ENCODE assay signal across 9 cellular contexts in genomic region chr17:28953444-28954118, GRCh38. TPM values are rescaled to one million over a fixed set of nuclear protein-coding genes. Genes with fewer than 3 reads are reported as not detected.
DNase-seq lines count a peak whose midpoint lies in the region; ATAC-seq, FAIRE-seq and TF ChIP-seq lines count a peak whose summit lies in the region.
"Had no signal": no experiment of that assay in that cellular context is flagged by ENCODE, and none has a peak within 500 bp of the region (broad histone marks: within the 10 kb centered on the region; RNA-seq: fewer than 3 reads in every experiment).

No MANE protein-coding gene starts in this region.

- in situ Hi-C loops in K562 (cut with MboI): no loop called here

- H3K79me2 ChIP-seq in GM23338 (replicated peaks; ENCODE audit: insufficient read depth): peaks cover 23% of the 10 kb centered on the region
- H3K79me2 ChIP-seq in SU-DHL-6 (ENCODE audit: insufficient read depth, low read length): peaks cover 26% of the 10 kb centered on the region
- H3K79me2 ChIP-seq in K562 (ENCODE audit: control insufficient read depth, insufficient read depth, low read length): peaks cover 27% of the 10 kb centered on the region

- no peaks in the 10 kb centered on the region for H3K27me3 ChIP-seq in CD8-positive, alpha-beta T cell (ENCODE audit: insufficient read depth, low read length)
- H3K27me3 ChIP-seq in GM23338 (ENCODE audit: insufficient read depth) (no peaks in the 10 kb centered on the region), SU-DHL-6 (ENCODE audit: low read length) (no peaks in the 10 kb centered on the region), K562 (ENCODE audit: control insufficient read depth in 2 of 2, insufficient read depth in 2 of 2, low read length in 2 of 2) (peaks cover 4 to 20% of the 10 kb centered on the region in 2 experiments; a peak in 3 of 5 replicates), right lobe of liver (no peaks in the 10 kb centered on the region)

- no peaks in the 10 kb centered on the region for H3K36me3 ChIP-seq in CD8-positive, alpha-beta T cell (ENCODE audit: insufficient read depth, low read length)
- H3K36me3 ChIP-seq in GM23338 (ENCODE audit: insufficient read depth): no peaks in the 10 kb centered on the region
- peaks cover 3% of the 10 kb centered on the region; the same call in 1 of the 2 replicates for H3K36me3 ChIP-seq in SU-DHL-6 (ENCODE audit: low read length)
- H3K36me3 ChIP-seq in K562 (ENCODE audit: control insufficient read depth, insufficient read depth, low read length): peaks cover 3% of the 10 kb centered on the region; the same call in 1 of the 3 replicates
- no peaks in the 10 kb centered on the region for H3K36me3 ChIP-seq in right lobe of liver

- no TSS peak for BruUV-seq in K562 (replicated peaks; lab: Mats Ljungman, UMichigan)

- peaks cover 15% of the 10 kb centered on the region for H3K4me1 ChIP-seq in CD8-positive, alpha-beta T cell (ENCODE audit: insufficient read depth, low read length)
- H3K4me1 ChIP-seq in GM23338 (ENCODE audit: insufficient read depth) (peaks cover 7% of the 10 kb centered on the region; the same call in 1 of the 2 replicates), K562 (replicated peaks in 1 of 2; ENCODE audit: control insufficient read depth in 2 of 2, insufficient read depth in 2 of 2, low read length in 2 of 2) (peaks cover 13 to 18% of the 10 kb centered on the region in 2 experiments), right lobe of liver (peaks cover 0 to 12% (median 2%) of the 10 kb centered on the region in 4 donors)

- H3K9me2 ChIP-seq in GM23338 (ENCODE audit: insufficient read depth) (no peaks in the 10 kb centered on the region), SU-DHL-6 (replicated peaks; ENCODE audit: insufficient read depth, low read length) (no peaks in the 10 kb centered on the region)

- ATAC-seq in CD8-positive, alpha-beta T cell: no peak
- ATAC-seq in GM23338 (peak; percentile 15), K562 (no peak), right lobe of liver (no peak), HG03196 (IDR thresholded peaks at IDR 0.05; ENCODE audit: unreplicated experiment) (no peak), GM18511 (IDR thresholded peaks at IDR 0.05; ENCODE audit: unreplicated experiment) (no peak)

- peak; percentile 30 to 67; a peak in 3 of 4 replicates for TF ChIP-seq RAD21 in K562 (CRISPR knock-in tag; conservative IDR thresholded peaks at IDR 0.05 in 1 of 2, IDR thresholded peaks at IDR 0.05 in 1 of 2)

- TF ChIP-seq POLR2A in K562 (conservative IDR thresholded peaks at IDR 0.05) (no peak), right lobe of liver (IDR thresholded peaks at IDR 0.05) (no peak)

- peak; percentile 75 for FAIRE-seq in K562 (lab: Jason Lieb, UNC)

- H3K9ac ChIP-seq in SU-DHL-6 (ENCODE audit: low read length): 0 out of 2 replicates have a peak overlapping the region, but pooled peaks have one; percentile 43
- H3K9ac ChIP-seq in K562 (ENCODE audit: insufficient read depth in 1 of 2, low read depth in 2 of 2, low read length in 2 of 2): no peak overlapping the region

- peak in 6 of 7 experiments; percentile 17 to 67 (median 47) for DNase-seq in CD8-positive, alpha-beta T cell
- DNase-seq in GM23338 (ENCODE audit: low spot score) (peak; percentile 97), K562 (ENCODE audit: extremely low read depth in 1 of 4, low spot score in 3 of 4) (peak; percentile 42 to 67 (median 56)), right lobe of liver (peak in 2 of 3 donors; percentile 32 to 64)
- DNase-seq in stimulated activated naive CD4-positive, alpha-beta T cell treated with Interleukin-2 at 50 U/mL for 16 hours (lab: John Stamatoyannopoulos, UW): peak; percentile 29

- H3K36me3 Mint-ChIP-seq in CD8-positive, alpha-beta T cell: peaks cover 14% of the 10 kb centered on the region
- H3K36me3 Mint-ChIP-seq in GM23338 (ENCODE audit: low read depth): peaks cover 6% of the 10 kb centered on the region

- peaks cover 1% of the 10 kb centered on the region for H3K4me1 Mint-ChIP-seq in CD8-positive, alpha-beta T cell (ENCODE audit: low read depth)
- H3K4me1 Mint-ChIP-seq in GM23338: peaks cover 17% of the 10 kb centered on the region

- H3F3A ChIP-seq in GM23338 (replicated peaks; ENCODE audit: low read depth) (peaks cover 18% of the 10 kb centered on the region; the same call in 1 of the 2 replicates), SU-DHL-6 (ENCODE audit: insufficient read depth) (peaks cover 19% of the 10 kb centered on the region)

- no peak overlapping the region for H3K4me2 ChIP-seq in GM23338
- peak overlapping the region; percentile 76 for H3K4me2 ChIP-seq in SU-DHL-6 (ENCODE audit: low read depth, low read length, poor library complexity, severe bottlenecking)
- H3K4me2 ChIP-seq in K562 (ENCODE audit: insufficient read depth, low read length): peak overlapping the region; percentile 7; the same call in 1 of the 2 replicates

- no peak overlapping the region for H3K4me3 Mint-ChIP-seq in CD8-positive, alpha-beta T cell
- no peak overlapping the region for H3K4me3 Mint-ChIP-seq in GM23338

- no peaks in the 10 kb centered on the region for H3K27me3 Mint-ChIP-seq in CD8-positive, alpha-beta T cell (ENCODE audit: low read depth)
- H3K27me3 Mint-ChIP-seq in GM23338 (ENCODE audit: insufficient read depth, low read depth, poor library complexity): peaks cover 4% of the 10 kb centered on the region

- H3K4me3 ChIP-seq in CD8-positive, alpha-beta T cell (ENCODE audit: low read depth, low read length): no peak overlapping the region
- H3K4me3 ChIP-seq in GM23338 (no peak overlapping the region), SU-DHL-6 (ENCODE audit: insufficient read depth, low read length, poor library complexity, severe bottlenecking) (no peak overlapping the region), K562 (no peak overlapping the region), right lobe of liver (no peak overlapping the region)

- intact Hi-C loops in CD8-positive, alpha-beta T cell (cut with DNase I, micrococcal nuclease): loop anchor here (1.0 to 5.0 kb wide), 9 partner anchors 41 to 1164 kb away; partner anchors contain the start of genes TMEM97 (in 2 of the 2), FAM222B (in 1 of the 2), IFT20 (in 1 of the 2) and NSRP1 (in 1 of the 2)
- intact Hi-C loops in K562 (cut with micrococcal nuclease): loop anchor here (2.0 to 5.0 kb wide), 3 partner anchors 51 to 227 kb away; partner anchors contain the start of genes DHRS13 and TLCD1
- intact Hi-C loops in right lobe of liver (cut with DNase I): no loop called here

- H3K9me3 Mint-ChIP-seq in CD8-positive, alpha-beta T cell: no peaks in the 10 kb centered on the region
- H3K9me3 Mint-ChIP-seq in GM23338: no peaks in the 10 kb centered on the region

- WGBS in K562 (ENCODE audit: insufficient coverage, low coverage, missing lambda C conversion rate): 20% methylated on average over 5 of the region's 5 CpGs
- WGBS in right lobe of liver (ENCODE audit: insufficient coverage, low coverage, low lambda C conversion rate, missing lambda C conversion rate): 13% methylated on average over 4 of the region's 5 CpGs

- H3K9me3 ChIP-seq in CD8-positive, alpha-beta T cell (ENCODE audit: low read length): no peaks in the 10 kb centered on the region
- H3K9me3 ChIP-seq in SU-DHL-6 (ENCODE audit: insufficient read depth, low read length): no peaks in the 10 kb centered on the region
- no peaks in the 10 kb centered on the region for H3K9me3 ChIP-seq in K562 (replicated peaks; ENCODE audit: control insufficient read depth, insufficient read depth, low read depth, low read length)
- H3K9me3 ChIP-seq in right lobe of liver: no peaks in the 10 kb centered on the region

- TF ChIP-seq CTCF in CD8-positive, alpha-beta T cell (IDR thresholded peaks at IDR 0.05): peak; percentile 85
- TF ChIP-seq CTCF in GM23338 (conservative IDR thresholded peaks at IDR 0.05; ENCODE audit: low read depth in 2 of 2): peak; percentile 85 to 90
- peak; percentile 71 for TF ChIP-seq CTCF in SU-DHL-6 (IDR thresholded peaks at IDR 0.05; ENCODE audit: insufficient read depth, low read length, poor library complexity, severe bottlenecking)
- peak; percentile 68 to 95 (median 71) for TF ChIP-seq CTCF in K562 (IDR thresholded peaks at IDR 0.05 in 2 of 3, conservative IDR thresholded peaks at IDR 0.05 in 1 of 3; ENCODE audit: insufficient read depth in 2 of 3, low read depth in 1 of 3, low read length in 3 of 3)
- peak; percentile 70 to 83 (median 80) for TF ChIP-seq CTCF in right lobe of liver (IDR thresholded peaks at IDR 0.05)

- POLR2A ChIA-PET in CD8-positive, alpha-beta T cell (lab: Charles Lee): interaction anchor here (1.1 to 6.3 kb wide), 5 partner anchors 12 to 233 kb away, joined by 4 to 71 read pairs (median 51); partner anchors contain the start of genes FLOT2, NEK8, RPL23A and TLCD1
- POLR2A ChIA-PET in K562 (lab: Yijun Ruan, JAX): interaction anchor here (0.5 to 1.8 kb wide), 11 partner anchors 10 to 170 kb away, joined by 3 to 8 read pairs (median 3); no protein-coding TSS in a partner anchor

- TF ChIP-seq EP300 in K562 (IDR thresholded peaks at IDR 0.05; ENCODE audit: low read length): no peak

- CTCF ChIA-PET in CD8-positive, alpha-beta T cell (lab: Charles Lee): interaction anchor here (0.6 to 5.2 kb wide), 36 partner anchors 10 to 234 kb away, joined by 3 to 40 read pairs (median 4); partner anchors contain the start of genes FAM222B, FLOT2, RPL23A and TLCD1
- CTCF ChIA-PET in K562 (lab: Yijun Ruan, JAX; ENCODE audit: low intra/inter-chr PET ratio): interaction anchor here (0.8 to 2.2 kb wide), 3 partner anchors 41 to 226 kb away, joined by 4 to 9 read pairs (median 6); no protein-coding TSS in a partner anchor

- H3K9me1 ChIP-seq in K562 (ENCODE audit: control insufficient read depth, insufficient read depth, low read length): no peaks in the 10 kb centered on the region

- H2AFZ ChIP-seq in GM23338 (no peak overlapping the region), SU-DHL-6 (ENCODE audit: low read depth, low read length, severe bottlenecking) (peak overlapping the region; percentile 73), K562 (ENCODE audit: low read depth, low read length) (peak overlapping the region; percentile 25; the same call in 1 of the 2 replicates)

- no peak overlapping the region for H3K27ac ChIP-seq in CD8-positive, alpha-beta T cell (ENCODE audit: low read depth, low read length)
- H3K27ac ChIP-seq in GM23338 (ENCODE audit: low read depth): no peak overlapping the region
- H3K27ac ChIP-seq in SU-DHL-6 (ENCODE audit: low read depth, low read length): peak overlapping the region; percentile 29; the same call in 1 of the 2 replicates
- H3K27ac ChIP-seq in K562 (ENCODE audit: extremely low read depth, low read depth, low read length): no peak overlapping the region
- H3K27ac ChIP-seq in right lobe of liver: no peak overlapping the region

- 0 out of 2 replicates have a peak, but pooled peaks cover under 1% of the 10 kb centered on the region for H4K20me1 ChIP-seq in GM23338 (replicated peaks; ENCODE audit: insufficient read depth)
- no peaks in the 10 kb centered on the region for H4K20me1 ChIP-seq in SU-DHL-6 (ENCODE audit: low read depth, low read length)
- peaks cover 12% of the 10 kb centered on the region for H4K20me1 ChIP-seq in K562 (replicated peaks; ENCODE audit: control insufficient read depth, insufficient read depth, low read length)

- no peak overlapping the region for H3K27ac Mint-ChIP-seq in CD8-positive, alpha-beta T cell
- H3K27ac Mint-ChIP-seq in GM23338: no peak overlapping the region

RNA-seq across cellular contexts. Expression of gene PHF12, which starts 2.3 kb away (rescaled TPM):
- 100 to 1,000 TPM; 294 to 297 TPM for total RNA-seq in CD8-positive, alpha-beta T cell
- 41.0 and 45.4 TPM in 2 replicates for total RNA-seq in GM23338 (2014; rRNA removed; shearing (Covaris generic))
- polyA plus RNA-seq in GM23338 (2016; fragmentation: Nextera tagmentation; extraction: Ambion mirVana) (19.7 and 20.8 TPM in 2 replicates), K562 (2011; rRNA removed) (13.5 and 27.0 TPM in 2 replicates), K562 (2014; fragmentation: Illumina TruSeq; extraction: Trizol) (19.9 and 21.4 TPM in 2 replicates), K562 (2014; fragmentation: Nextera tagmentation; extraction: Ambion mirVana) (1 to 10 TPM in 1 of 2 experiments, under 1 TPM in 1; 0.82 to 1.1 TPM), K562 (2014; rRNA removed) (21.5 and 21.8 TPM in 2 replicates)
- 126 and 135 TPM in 2 replicates for total RNA-seq in K562 (2011; cell fraction: chromatin; rRNA removed; ENCODE audit: low replicate concordance)
- 70.4 and 78.8 TPM in 2 replicates for total RNA-seq in K562 (2011; cell fraction: nucleolus; rRNA removed)
- total RNA-seq in K562 (2011; cell fraction: nucleoplasm; rRNA removed): 90.9 and 130 TPM in 2 replicates
- total RNA-seq in K562 (2014; rRNA removed) (17.7 and 18.7 TPM in 2 replicates), K562 (2014; rRNA removed; fragmentation: Illumina TruSeq; extraction: Trizol) (8.2 and 8.3 TPM in 2 replicates), K562 (2015; rRNA removed; fragmentation: Illumina TruSeq; extraction: Trizol) (10.4 and 12.0 TPM in 2 replicates), K562 (2021) (24.0 and 31.3 TPM in 2 replicates), right lobe of liver (10 to 100 TPM; 13.0 to 33.1 (median 17.4) TPM)
- 17.1 and 19.2 TPM in 2 replicates for polyA plus RNA-seq in K562 (2011; cell fraction: cytosol; rRNA removed)
- polyA plus RNA-seq in K562 (2011; cell fraction: nucleus; rRNA removed): 115 and 157 TPM in 2 replicates
- 27.6 and 28.9 TPM in 2 replicates for polyA plus RNA-seq in K562 (2012)
- 18.1 and 18.7 TPM in 2 replicates for polyA minus RNA-seq in K562 (2011; rRNA and poly(A)+ RNA removed)
- 12.2 and 15.7 TPM in 2 replicates for polyA minus RNA-seq in K562 (2011; cell fraction: cytosol; rRNA and poly(A)+ RNA removed)
- 23.6 and 27.0 TPM in 2 replicates for polyA minus RNA-seq in K562 (2011; cell fraction: nucleus; rRNA and poly(A)+ RNA removed)

RNA-seq across cellular contexts. Expression of gene DHRS13, which starts 50.7 kb away (rescaled TPM):
- total RNA-seq in CD8-positive, alpha-beta T cell: 10 to 100 TPM; 27.3 to 30.9 TPM
- 31.3 and 34.2 TPM in 2 replicates for total RNA-seq in GM23338 (2014; rRNA removed; shearing (Covaris generic))
- polyA plus RNA-seq in GM23338 (2016; fragmentation: Nextera tagmentation; extraction: Ambion mirVana): 5.4 and 7.0 TPM in 2 replicates
- 64.4 and 82.9 TPM in 2 replicates for total RNA-seq in K562 (2011; cell fraction: chromatin; rRNA removed; ENCODE audit: low replicate concordance)
- 76.9 and 79.7 TPM in 2 replicates for total RNA-seq in K562 (2011; cell fraction: nucleolus; rRNA removed)
- 79.7 and 82.1 TPM in 2 replicates for total RNA-seq in K562 (2011; cell fraction: nucleoplasm; rRNA removed)
- 52.3 and 56.7 TPM in 2 replicates for total RNA-seq in K562 (2014; rRNA removed)
- 21.5 and 25.2 TPM in 2 replicates for total RNA-seq in K562 (2014; rRNA removed; fragmentation: Illumina TruSeq; extraction: Trizol)
- 31.2 and 33.5 TPM in 2 replicates for total RNA-seq in K562 (2015; rRNA removed; fragmentation: Illumina TruSeq; extraction: Trizol)
- 39.5 and 42.4 TPM in 2 replicates for total RNA-seq in K562 (2021)
- 26.9 and 36.3 TPM in 2 replicates for polyA plus RNA-seq in K562 (2011; rRNA removed)
- 40.5 and 70.4 TPM in 2 replicates for polyA plus RNA-seq in K562 (2011; cell fraction: cytosol; rRNA removed)
- polyA plus RNA-seq in K562 (2011; cell fraction: nucleus; rRNA removed): 24.6 and 32.8 TPM in 2 replicates
- polyA plus RNA-seq in K562 (2012): 19.4 and 24.0 TPM in 2 replicates
- polyA plus RNA-seq in K562 (2014; fragmentation: Illumina TruSeq; extraction: Trizol): 30.2 and 32.3 TPM in 2 replicates
- under 1 TPM in 1 of 2 experiments, not detected in 1; 0.32 TPM for polyA plus RNA-seq in K562 (2014; fragmentation: Nextera tagmentation; extraction: Ambion mirVana)
- polyA plus RNA-seq in K562 (2014; rRNA removed): 44.9 and 53.3 TPM in 2 replicates
- 25.0 and 26.0 TPM in 2 replicates for polyA minus RNA-seq in K562 (2011; rRNA and poly(A)+ RNA removed)
- 14.7 and 20.7 TPM in 2 replicates for polyA minus RNA-seq in K562 (2011; cell fraction: cytosol; rRNA and poly(A)+ RNA removed)
- 16.6 and 16.9 TPM in 2 replicates for polyA minus RNA-seq in K562 (2011; cell fraction: nucleus; rRNA and poly(A)+ RNA removed)
- 10 to 100 TPM in 3 of 6 experiments, 1 to 10 TPM in 3; 3.4 to 27.4 (median 8.8) TPM for total RNA-seq in right lobe of liver

RNA-seq across cellular contexts. Expression of gene SEZ6, which starts 52.3 kb away (rescaled TPM):
- under 1 TPM in 1 of 2 experiments, not detected in 1; 0.56 TPM for total RNA-seq in CD8-positive, alpha-beta T cell
- 3.1 and 6.5 TPM in 2 replicates for total RNA-seq in GM23338 (2014; rRNA removed; shearing (Covaris generic))
- polyA plus RNA-seq in GM23338 (2016; fragmentation: Nextera tagmentation; extraction: Ambion mirVana) (1.0 TPM in 2 replicates), K562 (2011; rRNA removed) (not detected in 2 replicates), K562 (2014; fragmentation: Illumina TruSeq; extraction: Trizol) (not detected in 2 replicates), K562 (2014; fragmentation: Nextera tagmentation; extraction: Ambion mirVana) (not detected), K562 (2014; rRNA removed) (not detected in 2 replicates)
- not detected in 2 replicates for total RNA-seq in K562 (2011; cell fraction: chromatin; rRNA removed; ENCODE audit: low replicate concordance)
- total RNA-seq in K562 (2011; cell fraction: nucleolus; rRNA removed): not detected in 2 replicates
- not detected in 2 replicates for total RNA-seq in K562 (2011; cell fraction: nucleoplasm; rRNA removed)
- total RNA-seq in K562 (2014; rRNA removed) (not detected in 2 replicates), K562 (2014; rRNA removed; fragmentation: Illumina TruSeq; extraction: Trizol) (not detected in 2 replicates), K562 (2015; rRNA removed; fragmentation: Illumina TruSeq; extraction: Trizol) (not detected in 2 replicates), K562 (2021) (not detected in 2 replicates), right lobe of liver (not detected)
- polyA plus RNA-seq in K562 (2011; cell fraction: cytosol; rRNA removed): not detected in 2 replicates
- polyA plus RNA-seq in K562 (2011; cell fraction: nucleus; rRNA removed): not detected in 2 replicates
- not detected in 2 replicates for polyA plus RNA-seq in K562 (2012)
- not detected in 2 replicates for polyA minus RNA-seq in K562 (2011; rRNA and poly(A)+ RNA removed)
- not detected in 2 replicates for polyA minus RNA-seq in K562 (2011; cell fraction: cytosol; rRNA and poly(A)+ RNA removed)
- polyA minus RNA-seq in K562 (2011; cell fraction: nucleus; rRNA and poly(A)+ RNA removed): not detected in 2 replicates
- total RNA-seq: T-helper 1 cell treated with Interleukin-12 subunit alpha and Interleukin-12 subunit beta and Interleukin-4 antibody, amounts not matched to agents 30 ng/mL and 1 ng/mL, for 36 hours had no signal

RNA-seq across cellular contexts. Expression of gene FLOT2, which starts 56.0 kb away (rescaled TPM):
- total RNA-seq in CD8-positive, alpha-beta T cell: 10 to 100 TPM; 69.7 to 71.6 TPM
- total RNA-seq in GM23338 (2014; rRNA removed; shearing (Covaris generic)): 66.1 and 66.3 TPM in 2 replicates
- polyA plus RNA-seq in GM23338 (2016; fragmentation: Nextera tagmentation; extraction: Ambion mirVana) (49.8 and 51.0 TPM in 2 replicates), K562 (2011; rRNA removed) (90.8 and 99.7 TPM in 2 replicates), K562 (2014; fragmentation: Illumina TruSeq; extraction: Trizol) (87.8 and 95.5 TPM in 2 replicates), K562 (2014; fragmentation: Nextera tagmentation; extraction: Ambion mirVana) (10 to 100 TPM; 17.5 to 30.1 TPM), K562 (2014; rRNA removed) (72.2 and 72.7 TPM in 2 replicates)
- 71.3 and 104 TPM in 2 replicates for total RNA-seq in K562 (2011; cell fraction: chromatin; rRNA removed; ENCODE audit: low replicate concordance)
- total RNA-seq in K562 (2011; cell fraction: nucleolus; rRNA removed): 66.8 and 70.7 TPM in 2 replicates
- total RNA-seq in K562 (2011; cell fraction: nucleoplasm; rRNA removed): 69.2 and 74.4 TPM in 2 replicates
- total RNA-seq in K562 (2014; rRNA removed) (41.7 and 47.7 TPM in 2 replicates), K562 (2014; rRNA removed; fragmentation: Illumina TruSeq; extraction: Trizol) (22.8 and 28.5 TPM in 2 replicates), K562 (2015; rRNA removed; fragmentation: Illumina TruSeq; extraction: Trizol) (38.1 and 40.6 TPM in 2 replicates), K562 (2021) (138 and 143 TPM in 2 replicates), right lobe of liver (100 to 1,000 TPM in 1 of 6 experiments, 10 to 100 TPM in 5; 64.9 to 131 (median 82.8) TPM)
- polyA plus RNA-seq in K562 (2011; cell fraction: cytosol; rRNA removed): 118 and 151 TPM in 2 replicates
- polyA plus RNA-seq in K562 (2011; cell fraction: nucleus; rRNA removed): 86.5 and 110 TPM in 2 replicates
- polyA plus RNA-seq in K562 (2012): 106 and 168 TPM in 2 replicates
- 114 and 143 TPM in 2 replicates for polyA minus RNA-seq in K562 (2011; rRNA and poly(A)+ RNA removed)
- polyA minus RNA-seq in K562 (2011; cell fraction: cytosol; rRNA and poly(A)+ RNA removed): 86.6 and 88.6 TPM in 2 replicates
- polyA minus RNA-seq in K562 (2011; cell fraction: nucleus; rRNA and poly(A)+ RNA removed): 16.2 and 18.3 TPM in 2 replicates

Comparison
In these comparisons a context has a peak if more than half of its experiments do, and no peak if none do; other contexts are left out.
1. DNase-seq: peak in every context shown above with its lines; median percentile 97 in GM23338; 56 in K562; 48 in right lobe of liver; 47 in CD8-positive, alpha-beta T cell; 29 in stimulated activated naive CD4-positive, alpha-beta T cell treated with Interleukin-2 at 50 U/mL for 16 hours.
2. intact Hi-C loops: an anchor here in CD8-positive, alpha-beta T cell (1.0 to 5.0 kb wide) and K562 (2.0 to 5.0 kb wide); none called in right lobe of liver.